In the genomic region with DNA sequence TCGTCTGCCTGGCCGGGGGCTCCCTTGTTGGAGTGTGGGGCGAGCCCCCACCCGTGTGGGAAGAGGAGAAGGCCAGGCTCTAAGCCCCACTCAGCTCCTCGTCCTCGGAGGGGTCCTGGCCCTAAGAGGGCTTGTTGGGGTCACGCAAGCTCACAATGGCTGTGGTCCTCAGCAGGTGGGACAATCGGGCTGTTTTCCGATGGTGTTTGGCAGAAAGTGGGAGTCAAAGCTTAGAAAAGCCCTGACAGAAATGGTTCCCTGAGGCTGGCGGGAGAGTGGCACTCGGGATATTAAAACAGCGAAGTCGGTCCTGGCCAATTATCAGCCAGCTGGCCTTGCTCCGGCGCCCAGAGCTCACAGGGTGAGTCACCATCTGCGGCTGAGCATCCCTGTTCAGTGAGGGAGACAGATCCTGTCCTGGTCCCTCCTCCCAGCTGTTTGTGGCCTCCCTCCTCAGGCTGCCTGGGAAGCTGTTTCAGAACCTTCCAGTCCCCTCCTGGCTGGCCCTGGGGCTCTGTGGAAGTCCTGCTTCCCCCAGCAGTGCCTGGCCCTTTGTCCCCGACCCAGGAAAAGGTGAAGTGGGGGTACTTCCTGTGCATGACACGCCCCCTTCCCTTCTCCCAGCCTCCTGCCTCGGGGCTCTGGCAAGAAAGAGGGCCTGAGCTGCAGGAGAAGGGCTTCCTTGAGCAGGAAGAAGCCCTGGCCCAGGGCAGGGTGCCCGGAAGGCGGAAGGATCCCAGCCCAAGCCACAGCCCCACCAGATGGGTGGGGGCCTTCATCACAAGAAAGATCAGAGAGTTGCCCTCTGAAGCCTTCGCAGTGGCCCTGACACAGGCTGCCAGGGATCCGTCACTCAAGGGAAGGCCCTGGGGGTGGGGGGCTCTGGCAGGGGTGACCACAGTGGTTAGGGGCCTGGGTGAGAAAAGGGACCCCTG, we compare ENCODE assay signal across 10 cellular contexts. TPM values are rescaled to one million over a fixed set of nuclear protein-coding genes. Genes with fewer than 3 reads are reported as not detected.
A peak's percentile ranks its signal among the peaks of the same experiment; 100 is the strongest.
DNase-seq lines count a peak whose midpoint lies in the region; ATAC-seq, FAIRE-seq and TF ChIP-seq lines count a peak whose summit lies in the region.
"Had no signal": no experiment of that assay in that cellular context is flagged by ENCODE, and none has a peak within 500 bp of the region (broad histone marks: within the 10 kb centered on the region; RNA-seq: fewer than 3 reads in every experiment).

No MANE protein-coding gene starts in this region.

- no peak overlapping the region for H3K27ac ChIP-seq in gastrocnemius medialis
- H3K27ac ChIP-seq: SK-N-MC, thoracic aorta had no signal

- intact Hi-C loops in gastrocnemius medialis (cut with DNase I; ENCODE audit: low total_unique reads) = no loop called here

- H3K4me1 ChIP-seq in gastrocnemius medialis = peaks cover 0 to 7% of the 10 kb centered on the region in 2 donors

- no peak for TF ChIP-seq POLR2A in H54 (IDR thresholded peaks at IDR 0.05; ENCODE audit: low read depth, low read length)
- no peak for TF ChIP-seq POLR2A in GM12892 (IDR thresholded peaks at IDR 0.05; ENCODE audit: low read depth, low read length)
- no peak for TF ChIP-seq POLR2A in gastrocnemius medialis (IDR thresholded peaks at IDR 0.05)

- in situ Hi-C loops in gastrocnemius medialis (cut with MboI; ENCODE audit: low sequenced_read_pairs in 4 of 4) = no loop called here

- no peaks in the 10 kb centered on the region for H3K9me3 ChIP-seq in gastrocnemius medialis
- H3K9me3 ChIP-seq: thoracic aorta had no signal

- no peaks in the 10 kb centered on the region for H3K36me3 ChIP-seq in gastrocnemius medialis
- H3K36me3 ChIP-seq: thoracic aorta had no signal

- DNase-seq in AG09319 (ENCODE audit: extremely low read depth, low read depth) (peak; percentile 19), H54 (ENCODE audit: insufficient read length, low spot score) (peak; percentile 81), SW480 (ENCODE audit: low spot score) (peak; percentile 90), kidney glomerular epithelial cell (lab: John Stamatoyannopoulos, UW) (peak; percentile 2), GM12892 (ENCODE audit: insufficient read length) (no peak), gastrocnemius medialis (no peak), NCI-H345 (lab: John Stamatoyannopoulos, UW) (no peak)

- peaks cover 54 to 68% (median 56%) of the 10 kb centered on the region in 3 donors for H3K27me3 ChIP-seq in gastrocnemius medialis

- TF ChIP-seq CTCF in AG09319 (IDR thresholded peaks at IDR 0.05; ENCODE audit: low read depth, low read length) (no peak), gastrocnemius medialis (IDR thresholded peaks at IDR 0.05 in 4 of 5, conservative IDR thresholded peaks at IDR 0.05 in 1 of 5) (no peak)

- FAIRE-seq in H54 (lab: Jason Lieb, UNC) = no peak
- FAIRE-seq in GM12892 (lab: Jason Lieb, UNC) = no peak

- no peak overlapping the region for H3K4me3 ChIP-seq in gastrocnemius medialis
- H3K4me3 ChIP-seq: SK-N-MC, thoracic aorta had no signal

- ATAC-seq in gastrocnemius medialis = no peak
- no peak for ATAC-seq in HG03520 (IDR thresholded peaks at IDR 0.05; ENCODE audit: unreplicated experiment)

RNA-seq across cellular contexts. Expression of gene BHLHE23, which starts 53.6 kb away (rescaled TPM):
- not detected for polyA plus RNA-seq in GM12892 (2012; ENCODE audit: missing spikeins)
- total RNA-seq in gastrocnemius medialis = not detected
- total RNA-seq: thoracic aorta had no signal

Comparison
In these comparisons a context has a peak if more than half of its experiments do, and no peak if none do; other contexts are left out.
1. DNase-seq: peak in AG09319 (single experiment), H54 (single experiment), SW480 (single experiment) and kidney glomerular epithelial cell (single experiment); none in GM12892 (single experiment), gastrocnemius medialis (0 of 2) and NCI-H345 (single experiment).